Comparison of ENCODE assay signal across 8 cellular contexts in the genomic region with DNA sequence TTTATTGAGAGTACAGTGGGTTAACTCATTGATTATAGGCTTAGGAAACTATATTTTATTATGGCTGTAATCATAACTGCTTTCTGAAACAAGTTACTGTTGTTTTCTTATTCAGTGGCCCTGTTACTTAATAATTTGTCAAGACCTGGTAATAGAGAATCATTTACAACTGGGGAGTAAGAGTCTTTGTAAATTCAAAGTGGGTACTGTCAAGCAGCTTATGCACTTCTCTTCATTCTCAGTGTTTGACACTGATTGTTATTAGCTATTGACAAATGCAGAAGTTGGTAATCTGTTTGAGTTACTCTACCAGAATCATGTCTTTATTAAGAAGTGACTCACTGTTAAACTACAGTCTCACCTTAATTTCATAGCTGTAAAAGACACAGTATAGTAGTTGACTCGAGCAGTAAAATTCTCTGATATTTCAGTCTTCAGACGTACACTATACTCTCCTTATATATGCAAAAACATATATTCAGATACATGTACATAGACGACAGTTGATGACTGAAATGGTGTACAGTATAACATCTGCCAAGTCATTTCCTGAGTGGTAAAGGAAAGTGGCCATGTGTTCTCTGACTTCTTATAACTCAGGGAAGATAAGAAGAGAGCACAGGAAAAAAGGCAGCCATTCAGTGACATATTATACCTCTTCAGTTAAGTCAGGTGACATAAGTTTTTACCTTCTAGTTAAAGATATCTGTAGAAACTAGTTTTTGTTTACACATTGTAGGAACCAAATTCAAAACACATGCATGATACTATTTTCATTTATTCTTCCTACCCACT. TPM values are rescaled to one million over a fixed set of nuclear protein-coding genes. Genes with fewer than 3 reads are reported as not detected.
A peak's percentile ranks its signal among the peaks of the same experiment; 100 is the strongest.
DNase-seq lines count a peak whose midpoint lies in the region; ATAC-seq, FAIRE-seq and TF ChIP-seq lines count a peak whose summit lies in the region.

No MANE protein-coding gene starts in this region.

- intact Hi-C loops in activated naive CD4-positive, alpha-beta T cell treated with anti-CD3 and anti-CD28 coated beads for 36 hours (cut with micrococcal nuclease) = loop anchor here (1.0 to 10.0 kb wide), 4 partner anchors 35 to 885 kb away; a partner anchor contains a TSS
- intact Hi-C loops in activated B cell treated with CpG ODN at 0.5 μM for 24 hours (cut with micrococcal nuclease) = no loop called here
- intact Hi-C loops in spleen (cut with DNase I; ENCODE audit: low total_unique reads) = no loop called here

- TF ChIP-seq POLR2A in spleen (IDR thresholded peaks at IDR 0.05) = no peak

- CTCF ChIA-PET in activated naive CD4-positive, alpha-beta T cell treated with anti-CD3 and anti-CD28 coated beads for 36 hours (lab: Charles Lee) = no interaction called here
- CTCF ChIA-PET in activated B cell treated with CpG ODN at 0.5 μM for 24 hours (lab: Charles Lee) = interaction anchor here (0.9 kb wide), 1 partner anchor 31 kb away, joined by 7 read pairs; no protein-coding TSS in a partner anchor

- peak overlapping the region; percentile 90 for H3K27ac Mint-ChIP-seq in activated naive CD4-positive, alpha-beta T cell treated with anti-CD3 and anti-CD28 coated beads for 36 hours
- H3K27ac Mint-ChIP-seq in activated B cell treated with CpG ODN at 0.5 μM for 24 hours = peak overlapping the region; percentile 46

- 17 to 30% (median 24%) methylated on average over 3 of the region's 3 CpGs for WGBS in spleen, 5 donors

- H3K4me1 Mint-ChIP-seq in activated naive CD4-positive, alpha-beta T cell treated with anti-CD3 and anti-CD28 coated beads for 36 hours (ENCODE audit: low read depth) = peaks cover 36% of the 10 kb centered on the region
- H3K4me1 Mint-ChIP-seq in activated B cell treated with CpG ODN at 0.5 μM for 24 hours = no peaks in the 10 kb centered on the region

- H3K9me3 ChIP-seq in spleen = no peaks in the 10 kb centered on the region

- DNase-seq in activated naive CD4-positive, alpha-beta T cell treated with anti-CD3 and anti-CD28 coated beads for 36 hours = peak; percentile 20
- DNase-seq in activated naive CD4-positive, alpha-beta T cell treated with Interleukin-2 at 50 U/mL for 16 hours = no peak
- DNase-seq in activated B cell treated with CpG ODN at 0.5 μM for 24 hours (no peak), spleen (no peak), frontal cortex (ENCODE audit: low spot score in 2 of 2) (no peak)
- no peak for DNase-seq in stimulated activated CD4-positive, alpha-beta T cell treated with anti-CD3 and anti-CD28 coated beads, Interleukin-4, amount 100 ng/mL, for 24 hours
- no peak for DNase-seq in stimulated activated CD8-positive, alpha-beta memory T cell treated with anti-CD3 and anti-CD28 coated beads, Interleukin-4, amount 100 ng/mL, for 48 hours

- no peaks in the 10 kb centered on the region for H3K9me3 Mint-ChIP-seq in activated naive CD4-positive, alpha-beta T cell treated with anti-CD3 and anti-CD28 coated beads for 36 hours
- H3K9me3 Mint-ChIP-seq in activated B cell treated with CpG ODN at 0.5 μM for 24 hours = no peaks in the 10 kb centered on the region

- H3K27me3 ChIP-seq in spleen (replicated peaks in 1 of 7) = no peaks in the 10 kb centered on the region

- peak overlapping the region; percentile 39 for H3K4me3 Mint-ChIP-seq in activated naive CD4-positive, alpha-beta T cell treated with anti-CD3 and anti-CD28 coated beads for 36 hours
- H3K4me3 Mint-ChIP-seq in activated B cell treated with CpG ODN at 0.5 μM for 24 hours = no peak overlapping the region

- H3K4me1 ChIP-seq in spleen = peaks cover 0 to 21% (median 10%) of the 10 kb centered on the region in 6 donors

- H3K27me3 Mint-ChIP-seq in activated naive CD4-positive, alpha-beta T cell treated with anti-CD3 and anti-CD28 coated beads for 36 hours (ENCODE audit: low read depth) = no peaks in the 10 kb centered on the region
- H3K27me3 Mint-ChIP-seq in activated B cell treated with CpG ODN at 0.5 μM for 24 hours = no peaks in the 10 kb centered on the region

- H3K4me3 ChIP-seq in spleen = peak overlapping the region in 1 of 8 donors; percentile 12

- TF ChIP-seq CTCF in activated B cell treated with CpG ODN at 0.5 μM for 24 hours (IDR thresholded peaks at IDR 0.05) (no peak), spleen (IDR thresholded peaks at IDR 0.05 in 8 of 11, conservative IDR thresholded peaks at IDR 0.05 in 3 of 11) (no peak)

- peaks cover 14% of the 10 kb centered on the region for H3K36me3 Mint-ChIP-seq in activated naive CD4-positive, alpha-beta T cell treated with anti-CD3 and anti-CD28 coated beads for 36 hours (ENCODE audit: low read depth)
- peaks cover 32% of the 10 kb centered on the region for H3K36me3 Mint-ChIP-seq in activated B cell treated with CpG ODN at 0.5 μM for 24 hours (ENCODE audit: low read depth)

- FAIRE-seq in frontal cortex (lab: Jason Lieb, UNC) = no peak

- H3K36me3 ChIP-seq in spleen = peaks cover 0 to 41% (median 8%) of the 10 kb centered on the region in 6 donors

- POLR2A ChIA-PET in activated B cell treated with CpG ODN at 0.5 μM for 24 hours (lab: Charles Lee) = interaction anchor here (0.6 kb wide), 1 partner anchor 442 kb away, joined by 3 read pairs; no protein-coding TSS in a partner anchor

- peak; percentile 65 for ATAC-seq in HG03159 (IDR thresholded peaks at IDR 0.05; ENCODE audit: unreplicated experiment)
- ATAC-seq in activated B cell treated with CpG ODN at 0.5 μM for 24 hours (ENCODE audit: low read depth) = no peak

- H3K27ac ChIP-seq in spleen = peak overlapping the region in 7 of 8 donors; percentile 12 to 75 (median 66)

RNA-seq across cellular contexts. Expression of a gene that starts 36.0 kb away (rescaled TPM):
- total RNA-seq in activated naive CD4-positive, alpha-beta T cell treated with anti-CD3 and anti-CD28 coated beads for 36 hours = 10 to 100 TPM; 25.2 to 27.5 TPM
- 34.8 and 36.3 TPM in 2 replicates for total RNA-seq in activated B cell treated with CpG ODN at 0.5 μM for 24 hours
- total RNA-seq in spleen = 10 to 100 TPM; 13.7 to 28.5 (median 21.9) TPM
- 10 to 100 TPM in 2 of 3 donors, 1 to 10 TPM in 1; 9.0 to 12.7 (median 10.2) TPM for polyA plus RNA-seq in spleen
- total RNA-seq in frontal cortex = 28.5 TPM
